Comparison of ENCODE assay signal across 13 cellular contexts in the genomic region with DNA sequence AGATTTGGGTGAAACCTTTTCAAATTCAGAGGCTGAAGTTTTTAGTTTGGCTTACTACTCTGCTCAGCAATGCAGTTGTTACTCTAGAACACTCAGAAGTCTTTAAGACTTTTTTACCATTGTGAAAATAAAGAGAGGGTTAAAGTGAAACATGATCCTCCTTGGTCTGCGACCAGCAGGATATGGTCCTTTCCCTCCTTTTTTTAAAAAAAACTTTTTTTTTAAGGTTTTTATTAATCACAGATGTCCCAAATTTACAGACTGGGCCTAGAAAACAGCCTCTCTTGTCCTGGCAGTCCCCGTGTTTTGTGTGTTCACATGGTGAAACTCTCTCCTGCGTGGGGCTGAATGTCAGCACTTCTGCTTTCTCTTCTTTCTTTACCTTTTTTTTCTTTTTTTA.
DNase-seq lines count a peak whose midpoint lies in the region; ATAC-seq and TF ChIP-seq lines count a peak whose summit lies in the region.
"Had no signal": no experiment of that assay in that cellular context is flagged by ENCODE, and none has a peak within 500 bp of the region (broad histone marks: within the 10 kb centered on the region; RNA-seq: fewer than 3 reads in every experiment).

No MANE protein-coding gene starts in this region.

- ATAC-seq in left cardiac atrium (no peak), body of pancreas (no peak), HG03175 (IDR thresholded peaks at IDR 0.05; ENCODE audit: unreplicated experiment) (no peak)

- H3K27ac ChIP-seq in left ventricle myocardium inferior (replicated peaks), result peak overlapping the region; percentile 57
- H3K27ac ChIP-seq in osteoblast (ENCODE audit: low read depth, low read length), result peak overlapping the region; percentile 48
- no peak overlapping the region for H3K27ac ChIP-seq in body of pancreas

- DNase-seq in left ventricle myocardium inferior (no peak), left cardiac atrium (no peak), fibroblast of gingiva (ENCODE audit: low read depth) (peak; percentile 64), osteoblast (ENCODE audit: insufficient read length, low spot score, missing footprints) (no peak), cerebellar nuclear complex (lab: John Stamatoyannopoulos, UW) (no peak), body of pancreas (no peak), GM10248 (ENCODE audit: extremely low spot score) (no peak)
- DNase-seq: activated B cell treated with CpG ODN at 0.5 μM for 24 hours; activated CD8-positive, alpha-beta memory T cell treated with anti-CD3 and anti-CD28 coated beads, Interleukin-2, amount 50 U/mL, for 48 hours; DMS153; NCI-H2081 treated with DMSO at 0.1 percent for 48 hours; NK-92 treated with Interleukin-12 subunit alpha and Interleukin-12 subunit beta, amount 100 ng/mL, for 24 hours had no signal

- CTCF ChIA-PET in GM10248 (lab: Yijun Ruan, JAX), result no interaction called here

- H3K9me3 ChIP-seq in left ventricle myocardium inferior (replicated peaks) (no peaks in the 10 kb centered on the region), osteoblast (ENCODE audit: low read depth, low read length) (no peaks in the 10 kb centered on the region), body of pancreas (no peaks in the 10 kb centered on the region)

- intact Hi-C loops in left ventricle myocardium inferior (cut with micrococcal nuclease) (no loop called here), left cardiac atrium (cut with DNase I) (loop anchor here in 1 of 2 donors (5.0 kb wide), 1 partner anchor 45 kb away; no protein-coding TSS in a partner anchor), body of pancreas (cut with DNase I) (no loop called here)

- 69 to 85% methylated on average over 3 of the region's 3 CpGs for WGBS in body of pancreas, 2 donors

- H4K20me1 ChIP-seq in osteoblast (ENCODE audit: insufficient read depth, low read length), result peaks cover 15% of the 10 kb centered on the region

- peaks cover 10% of the 10 kb centered on the region for H3K36me3 ChIP-seq in left ventricle myocardium inferior
- peaks cover 39% of the 10 kb centered on the region for H3K36me3 ChIP-seq in osteoblast (ENCODE audit: insufficient read depth, low read length)
- no peaks in the 10 kb centered on the region for H3K36me3 ChIP-seq in body of pancreas (replicated peaks in 1 of 2; ENCODE audit: insufficient read depth in 1 of 2, low read depth in 2 of 2)

- peak overlapping the region; percentile 11 for H3K4me2 ChIP-seq in osteoblast (ENCODE audit: insufficient read depth, low read length)

- H3K4me1 ChIP-seq in left ventricle myocardium inferior (peaks cover 69% of the 10 kb centered on the region), osteoblast (ENCODE audit: insufficient read depth, low read length) (peaks cover 42% of the 10 kb centered on the region), body of pancreas (peaks cover 4% of the 10 kb centered on the region)

- POLR2A ChIA-PET in GM10248 (lab: Yijun Ruan, JAX), result no interaction called here

- TF ChIP-seq POLR2A in body of pancreas (IDR thresholded peaks at IDR 0.05), result no peak

- no peak for TF ChIP-seq CTCF in left ventricle myocardium inferior (IDR thresholded peaks at IDR 0.05; ENCODE audit: borderline replicate concordance)
- TF ChIP-seq CTCF in osteoblast (IDR thresholded peaks at IDR 0.05; ENCODE audit: extremely low read depth, low read depth, low read length), result no peak
- no peak for TF ChIP-seq CTCF in body of pancreas (IDR thresholded peaks at IDR 0.05)
- no peak for TF ChIP-seq CTCF in GM10248 (IDR thresholded peaks at IDR 0.05; ENCODE audit: control extremely low read depth, extremely low read depth, low read depth, missing control alignments)

- H3K4me3 ChIP-seq in left ventricle myocardium inferior (no peak overlapping the region), osteoblast (ENCODE audit: insufficient read depth, low read length) (no peak overlapping the region), body of pancreas (no peak overlapping the region)

- H3K27me3 ChIP-seq in left ventricle myocardium inferior (ENCODE audit: low read depth) (no peaks in the 10 kb centered on the region), osteoblast (ENCODE audit: insufficient read depth, low read length) (no peaks in the 10 kb centered on the region), body of pancreas (no peaks in the 10 kb centered on the region)

- no peak overlapping the region for H2AFZ ChIP-seq in osteoblast (ENCODE audit: low read length)

- peaks cover 91% of the 10 kb centered on the region for H3K79me2 ChIP-seq in osteoblast (ENCODE audit: insufficient read depth, low read length)

Comparison
In these comparisons a context has a peak if more than half of its experiments do, and no peak if none do; other contexts are left out.
1. H3K27ac ChIP-seq: peak in left ventricle myocardium inferior (single experiment) and osteoblast (single experiment); none in body of pancreas (0 of 4).